Comparison of ENCODE assay signal across 20 cellular contexts in the genomic region with DNA sequence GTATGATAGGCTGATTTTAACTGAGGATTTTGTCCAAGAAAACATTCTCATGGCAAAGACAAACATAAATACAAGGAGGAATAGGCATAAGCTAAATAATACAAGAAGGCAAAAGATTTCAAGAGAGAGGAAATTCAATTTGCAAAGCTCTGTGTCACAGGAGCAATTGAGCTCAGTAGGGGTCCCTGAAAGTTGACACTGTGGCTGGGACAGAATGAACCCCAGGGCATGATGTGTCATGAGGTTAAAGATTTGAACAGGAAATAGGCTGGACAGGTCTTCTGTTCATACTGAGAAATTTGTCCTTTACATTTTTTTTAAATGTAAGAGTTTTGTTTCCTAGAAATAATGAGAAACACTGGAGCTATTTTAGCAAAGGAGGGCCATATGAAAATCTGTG.
"Had no signal": no experiment of that assay in that cellular context is flagged by ENCODE, and none has a peak within 500 bp of the region (broad histone marks: within the 10 kb centered on the region; RNA-seq: fewer than 3 reads in every experiment).

No MANE protein-coding gene starts in this region.

- H3K27ac ChIP-seq: left ventricle myocardium inferior, ovary, testis, VCaP had no signal

- ATAC-seq: activated CD4-positive, alpha-beta T cell treated with anti-CD3 and anti-CD28 coated beads for 36 hours; activated CD8-positive, alpha-beta T cell treated with anti-CD3 and anti-CD28 coated beads for 36 hours; activated T-cell treated with anti-CD3 and anti-CD28 coated beads, Interleukin-2, amount 50 U/mL, for 72 hours; esophagus mucosa; stimulated activated naive CD8-positive, alpha-beta T cell treated with anti-CD3 and anti-CD28 coated beads, Interleukin-15, amount 100 ng/mL, for 72 hours had no signal

- FAIRE-seq: bronchial epithelial cell, endometrium, islet of Langerhans had no signal

- DNase-seq: activated CD4-positive, alpha-beta T cell treated with anti-CD3 and anti-CD28 coated beads for 36 hours; activated CD8-positive, alpha-beta memory T cell treated with anti-CD3 and anti-CD28 coated beads, Interleukin-2, amount 50 U/mL, for 4 hours; activated CD8-positive, alpha-beta T cell treated with anti-CD3 and anti-CD28 coated beads for 36 hours; activated gamma-delta T cell treated with Interleukin-2 at 50 U/mL for 16 hours; activated naive CD8-positive, alpha-beta T cell treated with anti-CD3 and anti-CD28 coated beads for 36 hours; activated T-cell treated with anti-CD3 and anti-CD28 coated beads, Interleukin-2, amount 50 U/mL, for 72 hours; anterior cingulate cortex; glutamatergic neuron; left ventricle myocardium inferior; mesenchymal stem cell; ovary; stimulated activated CD4-positive, alpha-beta T cell treated with anti-CD3 and anti-CD28 coated beads, Interleukin-4, amount 100 ng/mL, for 4 hours; stimulated activated naive CD8-positive, alpha-beta T cell treated with anti-CD3 and anti-CD28 coated beads, Interleukin-15, amount 100 ng/mL, for 72 hours; T1000; testis had no signal
